Comparison of ENCODE assay signal across 28 cellular contexts in the genomic region with DNA sequence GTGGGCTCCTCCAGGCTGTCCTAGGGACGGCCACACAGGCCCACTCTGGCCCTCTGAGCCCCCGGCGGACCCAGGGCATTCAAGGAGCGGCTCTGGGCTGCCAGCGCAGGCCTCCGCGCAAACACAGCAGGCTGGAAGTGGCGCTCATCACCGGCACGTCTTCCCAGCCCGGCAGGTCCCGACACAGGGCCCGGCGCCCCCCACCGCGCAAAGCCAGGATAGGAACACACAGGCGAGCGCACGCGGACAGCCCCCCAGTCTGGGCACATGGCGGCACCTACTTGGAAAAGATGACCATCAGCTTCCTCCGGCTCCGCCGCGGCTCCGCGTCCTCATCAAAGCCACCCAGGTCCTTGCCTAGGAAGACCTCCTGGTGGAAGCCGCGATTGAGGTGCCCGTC. TPM values are rescaled to one million over a fixed set of nuclear protein-coding genes. Genes with fewer than 3 reads are reported as not detected.
"Had no signal": no experiment of that assay in that cellular context is flagged by ENCODE, and none has a peak within 500 bp of the region (broad histone marks: within the 10 kb centered on the region; RNA-seq: fewer than 3 reads in every experiment).

No MANE protein-coding gene starts in this region.

- FAIRE-seq: endometrium, islet of Langerhans, keratinocyte had no signal

- H3K27me3 ChIP-seq: colonic mucosa, esophagus squamous epithelium, gastrocnemius medialis, heart right ventricle, left lung had no signal

- H3K27ac ChIP-seq: colonic mucosa, epithelial cell of prostate, esophagus squamous epithelium, gastrocnemius medialis, heart right ventricle, left lung, lower lobe of right lung had no signal

- H3K9me3 ChIP-seq: colonic mucosa, esophagus squamous epithelium, gastrocnemius medialis, heart right ventricle, left lung, lower lobe of right lung, mucosa of descending colon had no signal

- H3K4me3 ChIP-seq: colonic mucosa, esophagus squamous epithelium, gastrocnemius medialis, heart right ventricle, left lung, lower lobe of right lung, mucosa of descending colon had no signal

- DNase-seq: colonic mucosa; cortex of kidney; effector CD8-positive, alpha-beta T cell; effector memory CD8-positive, alpha-beta T cell; endodermal cell; esophagus squamous epithelium; foreskin fibroblast; foreskin melanocyte; gastrocnemius medialis; glutamatergic neuron; head of caudate nucleus; heart right ventricle; hippocampal formation; left cardiac atrium; left lung; left ventricle myocardium superior; lower lobe of right lung; mesenchymal stem cell; mucosa of descending colon; naive B cell had no signal

- H3K9me3 Mint-ChIP-seq: dendritic cell treated with granulocyte-macrophage colony-stimulating factor and Interleukin-4, amounts not matched to agents 40 ng/mL and 50 ng/mL, for 4 days; effector memory CD8-positive, alpha-beta T cell; endodermal cell; mesothelial cell of epicardium; naive B cell had no signal

- H3K27me3 Mint-ChIP-seq: dendritic cell treated with granulocyte-macrophage colony-stimulating factor and Interleukin-4, amounts not matched to agents 40 ng/mL and 50 ng/mL, for 4 days; effector memory CD8-positive, alpha-beta T cell; naive B cell had no signal

- H3K27ac Mint-ChIP-seq: dendritic cell treated with granulocyte-macrophage colony-stimulating factor and Interleukin-4, amounts not matched to agents 40 ng/mL and 50 ng/mL, for 4 days; effector memory CD8-positive, alpha-beta T cell; endodermal cell; mesothelial cell of epicardium; naive B cell had no signal

- H3K4me1 Mint-ChIP-seq: endodermal cell had no signal

- ATAC-seq: effector memory CD8-positive, alpha-beta T cell; esophagus mucosa; gastrocnemius medialis; heart right ventricle; left cardiac atrium; left lung; left ventricle myocardium superior; lower lobe of right lung; mucosa of descending colon had no signal

- H3K4me3 Mint-ChIP-seq: dendritic cell treated with granulocyte-macrophage colony-stimulating factor and Interleukin-4, amounts not matched to agents 40 ng/mL and 50 ng/mL, for 4 days; effector memory CD8-positive, alpha-beta T cell; endodermal cell; mesothelial cell of epicardium had no signal

RNA-seq across cellular contexts. Expression of a gene that starts 14.2 kb away (rescaled TPM):
- total RNA-seq: myocyte had no signal
- polyA plus RNA-seq: keratinocyte had no signal

RNA-seq across cellular contexts. Expression of a gene that starts 21.8 kb away (rescaled TPM):
- total RNA-seq: gastrocnemius medialis, myocyte had no signal
